Comparison of ENCODE assay signal across 1 cellular context in the genomic region with DNA sequence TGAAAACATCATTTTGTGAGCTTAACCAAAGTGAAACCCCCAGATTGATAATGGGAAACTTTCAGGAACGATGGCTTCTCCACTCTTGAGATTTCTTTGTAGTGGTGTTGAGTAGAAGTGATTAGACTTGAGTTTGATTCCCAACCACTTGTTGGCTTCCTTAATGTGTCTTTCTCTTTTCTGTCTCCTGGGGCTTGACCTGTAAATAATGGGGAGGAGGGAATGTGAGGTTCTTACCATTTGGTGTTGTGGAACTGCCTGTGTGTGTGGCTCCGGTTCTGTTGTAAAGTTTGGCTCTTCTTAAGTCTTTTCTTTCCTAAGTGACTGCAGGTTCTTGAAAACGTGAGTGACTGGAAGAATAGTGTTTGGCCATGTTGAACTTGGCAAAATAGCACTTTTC.
TF ChIP-seq lines count a peak whose summit lies in the region.

No MANE protein-coding gene starts in this region.

TF ChIP-seq in IMR-90, 13 proteins besides CTCF, POLR2A, EP300 and RAD21:
- TF ChIP-seq MXI1 (IDR thresholded peaks at IDR 0.05; ENCODE audit: borderline replicate concordance, low read depth, low read length): no peak
- TF ChIP-seq CEBPB (IDR thresholded peaks at IDR 0.05; ENCODE audit: low read depth, low read length): no peak
- TF ChIP-seq BHLHE40 (IDR thresholded peaks at IDR 0.05; ENCODE audit: low read depth, low read length): no peak
- TF ChIP-seq MAZ (IDR thresholded peaks at IDR 0.05; ENCODE audit: borderline replicate concordance, low read depth, low read length): no peak
- TF ChIP-seq CHD1 (IDR thresholded peaks at IDR 0.05; ENCODE audit: low read depth, low read length): no peak
- TF ChIP-seq SMC3 (IDR thresholded peaks at IDR 0.05; ENCODE audit: low read depth, low read length): no peak
- no peak for TF ChIP-seq NFE2L2 (IDR thresholded peaks at IDR 0.05; ENCODE audit: low read depth, low read length)
- TF ChIP-seq FOS (IDR thresholded peaks at IDR 0.05; ENCODE audit: low read depth, low read length): no peak
- TF ChIP-seq RFX5 (IDR thresholded peaks at IDR 0.05; ENCODE audit: low read depth, low read length): no peak
TF ChIP-seq in IMR-90: peak in this region for 0.
